In genomic region chr6:110814488-110815259, GRCh38 we compare ENCODE assay signal across 8 cellular contexts. TPM values are rescaled to one million over a fixed set of nuclear protein-coding genes. Genes with fewer than 3 reads are reported as not detected.
DNase-seq lines count a peak whose midpoint lies in the region; ATAC-seq and TF ChIP-seq lines count a peak whose summit lies in the region.

No MANE protein-coding gene starts in this region.

- peak overlapping the region; percentile 100 for H3K4me3 Mint-ChIP-seq in activated naive CD4-positive, alpha-beta T cell treated with anti-CD3 and anti-CD28 coated beads for 36 hours

- H3K27ac Mint-ChIP-seq in activated naive CD4-positive, alpha-beta T cell treated with anti-CD3 and anti-CD28 coated beads for 36 hours: peak overlapping the region; percentile 95

- no peaks in the 10 kb centered on the region for H3K9me3 Mint-ChIP-seq in activated naive CD4-positive, alpha-beta T cell treated with anti-CD3 and anti-CD28 coated beads for 36 hours

- peaks cover 18% of the 10 kb centered on the region for H3K4me1 Mint-ChIP-seq in activated naive CD4-positive, alpha-beta T cell treated with anti-CD3 and anti-CD28 coated beads for 36 hours (ENCODE audit: low read depth)

- TF ChIP-seq CTCF in thoracic aorta (IDR thresholded peaks at IDR 0.05): no peak

- H3K4me1 ChIP-seq in BLaER1 (peaks cover 47% of the 10 kb centered on the region), thoracic aorta (ENCODE audit: control insufficient read depth in 1 of 2, low read depth in 2 of 2) (peaks cover 11 to 16% of the 10 kb centered on the region in 2 donors)

- H4K20me1 ChIP-seq in BLaER1: peaks cover 29% of the 10 kb centered on the region

- H3K4me3 ChIP-seq in BLaER1 (peak overlapping the region; percentile 96), thoracic aorta (peak overlapping the region; percentile 97)

- H3K9me3 ChIP-seq in BLaER1 (peaks cover 7% of the 10 kb centered on the region), thoracic aorta (no peaks in the 10 kb centered on the region)

- H3K4me2 ChIP-seq in BLaER1: peak overlapping the region; percentile 90

- H3K9ac ChIP-seq in BLaER1: peak overlapping the region; percentile 97

- CTCF ChIA-PET in activated naive CD4-positive, alpha-beta T cell treated with anti-CD3 and anti-CD28 coated beads for 36 hours (lab: Charles Lee): interaction anchor here (0.6 to 3.9 kb wide), 9 partner anchors 60 to 144 kb away, joined by 3 to 14 read pairs (median 4); partner anchors contain the start of genes AMD1 and GTF3C6

- H3K27me3 ChIP-seq in BLaER1 (no peaks in the 10 kb centered on the region), thoracic aorta (replicated peaks; ENCODE audit: insufficient read depth) (no peaks in the 10 kb centered on the region)

- H3K36me3 ChIP-seq in BLaER1 (peaks cover 6% of the 10 kb centered on the region; the same call in 1 of the 2 replicates), thoracic aorta (no peaks in the 10 kb centered on the region)

- ATAC-seq in GM19328 (IDR thresholded peaks at IDR 0.05; ENCODE audit: unreplicated experiment) (peak; percentile 7), HG03521 (IDR thresholded peaks at IDR 0.05; ENCODE audit: unreplicated experiment) (peak; percentile 18), thoracic aorta (ENCODE audit: insufficient number of reproducible peaks, low FRiP score, low read depth) (peak; percentile 58)

- H3K27me3 Mint-ChIP-seq in activated naive CD4-positive, alpha-beta T cell treated with anti-CD3 and anti-CD28 coated beads for 36 hours (ENCODE audit: low read depth): no peaks in the 10 kb centered on the region

- intact Hi-C loops in activated naive CD4-positive, alpha-beta T cell treated with anti-CD3 and anti-CD28 coated beads for 36 hours (cut with micrococcal nuclease): loop anchor here (1.0 to 5.0 kb wide), 14 partner anchors 60 to 1717 kb away; partner anchors contain the start of genes AMD1, CD164, CDC40 and CEP57L1

- DNase-seq in RPMI7951 (ENCODE audit: low read depth) (peak; percentile 48), germinal center (ENCODE audit: low spot score) (peak; percentile 77), nucleus accumbens (lab: John Stamatoyannopoulos, UW) (peak in 44 of 56 donors; percentile 25 to 97 (median 56)), thoracic aorta (ENCODE audit: low spot score) (no peak)
- peak; percentile 59 for DNase-seq in activated naive CD4-positive, alpha-beta T cell treated with anti-CD3 and anti-CD28 coated beads for 36 hours

- no peaks in the 10 kb centered on the region for H3K36me3 Mint-ChIP-seq in activated naive CD4-positive, alpha-beta T cell treated with anti-CD3 and anti-CD28 coated beads for 36 hours (ENCODE audit: low read depth)

- H3K27ac ChIP-seq in BLaER1 (peak overlapping the region; percentile 96), thoracic aorta (peak overlapping the region; percentile 93 to 95)

RNA-seq across cellular contexts. Expression of gene CDK19, which starts 0.6 kb away (rescaled TPM):
- total RNA-seq in RPMI7951 (2014; rRNA removed; shearing (Covaris generic)): 14.5 and 18.6 TPM in 2 replicates
- total RNA-seq in activated naive CD4-positive, alpha-beta T cell treated with anti-CD3 and anti-CD28 coated beads for 36 hours: 10 to 100 TPM; 11.0 to 11.7 TPM
- 10 to 100 TPM in 1 of 2 donors, 1 to 10 TPM in 1; 8.7 to 14.3 TPM for total RNA-seq in thoracic aorta

RNA-seq across cellular contexts. Expression of gene AMD1, which starts 59.9 kb away (rescaled TPM):
- 95.2 and 123 TPM in 2 replicates for total RNA-seq in RPMI7951 (2014; rRNA removed; shearing (Covaris generic))
- 10 to 100 TPM; 72.6 to 75.3 TPM for total RNA-seq in activated naive CD4-positive, alpha-beta T cell treated with anti-CD3 and anti-CD28 coated beads for 36 hours
- total RNA-seq in thoracic aorta: 100 to 1,000 TPM in 1 of 2 donors, 10 to 100 TPM in 1; 49.5 to 120 TPM

Comparison
In these comparisons a context has a peak if more than half of its experiments do, and no peak if none do; other contexts are left out.
1. ATAC-seq: peak in every context shown above with its lines; median percentile 58 in thoracic aorta; 18 in HG03521; 7 in GM19328.